In genomic region chr17:30824002-30824355, GRCh38 we compare ENCODE assay signal across 8 cellular contexts. TPM values are rescaled to one million over a fixed set of nuclear protein-coding genes. Genes with fewer than 3 reads are reported as not detected.
DNase-seq lines count a peak whose midpoint lies in the region; ATAC-seq lines count a peak whose summit lies in the region.

No MANE protein-coding gene starts in this region.

- H4K12ac ChIP-seq in trophoblast cell (ENCODE audit: low read depth, low read length) = peak overlapping the region; percentile 99

- no peaks in the 10 kb centered on the region for H3K27me3 Mint-ChIP-seq in activated T-cell treated with anti-CD3 and anti-CD28 coated beads, Interleukin-2, amount 50 U/mL, for 4 hours (ENCODE audit: low read depth)

- no peaks in the 10 kb centered on the region for H3K36me3 ChIP-seq in trophoblast cell (ENCODE audit: control insufficient read depth in 1 of 2, insufficient read depth in 2 of 2, low read length in 2 of 2)

- H3K4ac ChIP-seq in trophoblast cell (ENCODE audit: low read depth, low read length) = peak overlapping the region; percentile 96

- peaks cover 44% of the 10 kb centered on the region for H3K4me1 Mint-ChIP-seq in activated T-cell treated with anti-CD3 and anti-CD28 coated beads, Interleukin-2, amount 50 U/mL, for 4 hours (ENCODE audit: low read depth)

- H4K91ac ChIP-seq in trophoblast cell (ENCODE audit: low read depth, low read length) = peak overlapping the region; percentile 97

- H3K79me2 ChIP-seq in trophoblast cell (ENCODE audit: control insufficient read depth, insufficient read depth, low read length, poor library complexity) = peaks cover 12% of the 10 kb centered on the region

- no peak overlapping the region for H2BK120ac ChIP-seq in trophoblast cell (ENCODE audit: insufficient read depth, low read length, poor library complexity)

- no peaks in the 10 kb centered on the region for H3K9me3 Mint-ChIP-seq in activated T-cell treated with anti-CD3 and anti-CD28 coated beads, Interleukin-2, amount 50 U/mL, for 4 hours

- peaks cover 11% of the 10 kb centered on the region for H3K79me1 ChIP-seq in trophoblast cell (ENCODE audit: low read length)

- H3K23ac ChIP-seq in trophoblast cell (ENCODE audit: low read length) = no peak overlapping the region

- H3K4me3 ChIP-seq in trophoblast cell (ENCODE audit: low read depth, low read length) = peak overlapping the region; percentile 89

- peak overlapping the region; percentile 98 for H4K8ac ChIP-seq in trophoblast cell (ENCODE audit: low read depth, low read length)

- H3K27me3 ChIP-seq in trophoblast cell (ENCODE audit: insufficient read depth, low read length) = no peaks in the 10 kb centered on the region

- no peaks in the 10 kb centered on the region for H3K9me3 ChIP-seq in trophoblast cell (ENCODE audit: insufficient read depth, low read depth, low read length)

- peak; percentile 16 to 20 for ATAC-seq in activated T-cell treated with anti-CD3 and anti-CD28 coated beads, Interleukin-2, amount 50 U/mL, for 4 hours
- no peak for ATAC-seq in HG03135 (IDR thresholded peaks at IDR 0.05; ENCODE audit: unreplicated experiment)

- H3K4me1 ChIP-seq in trophoblast cell (ENCODE audit: control insufficient read depth in 1 of 2, insufficient read depth in 2 of 2, low read length in 2 of 2) = peaks cover 3 to 6% of the 10 kb centered on the region in 2 experiments

- peak overlapping the region; percentile 73 for H2AFZ ChIP-seq in trophoblast cell (ENCODE audit: insufficient read depth, low read length, poor library complexity)

- peak overlapping the region; percentile 82 for H3K9ac ChIP-seq in trophoblast cell (ENCODE audit: low read length)

- peak overlapping the region; percentile 94 for H2BK5ac ChIP-seq in trophoblast cell (ENCODE audit: low read depth, low read length, poor library complexity)

- H3K4me2 ChIP-seq in trophoblast cell (ENCODE audit: low read length) = peak overlapping the region; percentile 68

- peak overlapping the region; percentile 94 for H3K27ac ChIP-seq in trophoblast cell (ENCODE audit: low read depth, low read length)

- H2BK12ac ChIP-seq in trophoblast cell (ENCODE audit: low read length) = no peak overlapping the region

- WGBS in trophoblast cell (ENCODE audit: extremely low coverage, insufficient coverage, insufficient read length) = no CpG with 5 or more reads among the region's 11 CpGs

- no peak overlapping the region for H2AK5ac ChIP-seq in trophoblast cell (ENCODE audit: low read length)

- peak overlapping the region; percentile 99 for H3K14ac ChIP-seq in trophoblast cell (ENCODE audit: low read length)

- DNase-seq in NCI-H2227 treated with DMSO at 0.1 percent for 48 hours (lab: John Stamatoyannopoulos, UW) (peak; percentile 2), NCI-H2227 (lab: John Stamatoyannopoulos, UW; ENCODE audit: unreplicated experiment) (no peak), KBM-7 (peak; percentile 45), germinal center (ENCODE audit: low spot score) (peak; percentile 49), trophoblast cell (peak in 1 of 2 donors; percentile 35), NCI-H1092 (lab: John Stamatoyannopoulos, UW) (no peak)
- peak; percentile 14 for DNase-seq in activated T-cell treated with anti-CD3 and anti-CD28 coated beads, Interleukin-2, amount 50 U/mL, for 4 hours

- H3K4me3 Mint-ChIP-seq in activated T-cell treated with anti-CD3 and anti-CD28 coated beads, Interleukin-2, amount 50 U/mL, for 4 hours = peak overlapping the region; percentile 99

- peak overlapping the region; percentile 60 for H3K18ac ChIP-seq in trophoblast cell (ENCODE audit: low read length)

- in situ Hi-C loops in KBM-7 (cut with MboI; ENCODE audit: low pct_unique_long_range_greater_than_20kb, low sequenced_read_pairs) = no loop called here

- peaks cover 3% of the 10 kb centered on the region for H3K36me3 Mint-ChIP-seq in activated T-cell treated with anti-CD3 and anti-CD28 coated beads, Interleukin-2, amount 50 U/mL, for 4 hours (ENCODE audit: insufficient read depth)

RNA-seq across cellular contexts. Expression of gene CRLF3, which starts 0.5 kb away (rescaled TPM):
- 10 to 100 TPM; 45.2 to 46.9 (median 45.6) TPM for total RNA-seq in activated T-cell treated with anti-CD3 and anti-CD28 coated beads, Interleukin-2, amount 50 U/mL, for 4 hours
- 11.8 and 11.9 TPM in 2 replicates for polyA plus RNA-seq in trophoblast cell (2013)

RNA-seq across cellular contexts. Expression of gene ATAD5, which starts 7.8 kb away (rescaled TPM):
- 10 to 100 TPM; 20.1 to 23.3 (median 20.6) TPM for total RNA-seq in activated T-cell treated with anti-CD3 and anti-CD28 coated beads, Interleukin-2, amount 50 U/mL, for 4 hours
- polyA plus RNA-seq in trophoblast cell (2013) = 7.0 TPM in 2 replicates

Comparison
In these comparisons a context has a peak if more than half of its experiments do, and no peak if none do; other contexts are left out.
1. DNase-seq: peak in NCI-H2227 treated with DMSO at 0.1 percent for 48 hours (single experiment), KBM-7 (single experiment), activated T-cell treated with anti-CD3 and anti-CD28 coated beads, Interleukin-2, amount 50 U/mL, for 4 hours (single experiment) and germinal center (single experiment); none in NCI-H2227 (single experiment) and NCI-H1092 (single experiment).